In the genomic region with DNA sequence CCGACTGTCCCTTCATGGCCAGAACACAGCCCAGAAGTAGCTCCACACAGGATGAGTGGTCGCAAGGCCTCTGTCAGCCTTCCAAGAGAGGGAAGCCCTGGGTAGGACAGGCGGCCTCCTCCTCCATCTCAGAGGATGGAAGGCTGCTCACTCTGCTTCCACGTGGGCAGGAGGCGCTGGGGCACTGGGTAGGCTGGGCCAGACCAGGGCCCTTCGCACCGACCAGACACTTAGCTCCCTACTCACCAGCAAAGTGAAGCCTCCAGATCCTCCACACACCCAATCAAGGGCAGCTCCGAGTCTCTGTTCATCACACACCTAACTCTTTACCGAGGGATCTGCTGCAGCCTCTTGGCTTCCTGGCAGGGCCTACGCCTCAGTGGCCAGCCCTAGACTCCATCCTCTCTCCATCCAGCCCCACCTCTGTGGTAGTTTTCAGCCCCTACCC, we compare ENCODE assay signal across 19 cellular contexts. TPM values are rescaled to one million over a fixed set of nuclear protein-coding genes. Genes with fewer than 3 reads are reported as not detected.
DNase-seq lines count a peak whose midpoint lies in the region; ATAC-seq and TF ChIP-seq lines count a peak whose summit lies in the region.
"Had no signal": no experiment of that assay in that cellular context is flagged by ENCODE, and none has a peak within 500 bp of the region (broad histone marks: within the 10 kb centered on the region; RNA-seq: fewer than 3 reads in every experiment).

No MANE protein-coding gene starts in this region.

- H3K9me3 Mint-ChIP-seq in WTC11 (no peaks in the 10 kb centered on the region), type B pancreatic cell (no peaks in the 10 kb centered on the region)

- H3K27ac Mint-ChIP-seq in WTC11 = peak overlapping the region; percentile 4; the same call in 1 of the 2 replicates
- H3K27ac Mint-ChIP-seq in type B pancreatic cell = peak overlapping the region; percentile 61

- TF ChIP-seq CTCF in right atrium auricular region (IDR thresholded peaks at IDR 0.05) (no peak), WTC11 (IDR thresholded peaks at IDR 0.05) (no peak), left lung (IDR thresholded peaks at IDR 0.05) (no peak), type B pancreatic cell (conservative IDR thresholded peaks at IDR 0.05) (no peak)

- H3K4me3 ChIP-seq in right atrium auricular region (no peak overlapping the region), left lung (no peak overlapping the region)
- H3K4me3 ChIP-seq: A549, GM12878 had no signal

- H3K27ac ChIP-seq in right atrium auricular region (no peak overlapping the region), left lung (no peak overlapping the region)

- H3K4me1 ChIP-seq in right atrium auricular region (peaks cover 0 to 27% of the 10 kb centered on the region in 2 donors), left lung (peaks cover 7 to 15% of the 10 kb centered on the region in 2 donors)

- POLR2A ChIA-PET in WTC11 (lab: Charles Lee) = no interaction called here

- H3K36me3 ChIP-seq in right atrium auricular region (no peaks in the 10 kb centered on the region), left lung (no peaks in the 10 kb centered on the region)

- ATAC-seq in left ventricle myocardium superior (no peak), WTC11 (no peak), left lung (no peak)
- ATAC-seq: GM12878, PC-3 had no signal

- no peak overlapping the region for H3K4me3 Mint-ChIP-seq in WTC11
- H3K4me3 Mint-ChIP-seq in type B pancreatic cell = no peak overlapping the region

- no peaks in the 10 kb centered on the region for H3K27me3 ChIP-seq in right atrium auricular region
- H3K27me3 ChIP-seq in left lung = no peaks in the 10 kb centered on the region

- DNase-seq in left ventricle myocardium superior (peak; percentile 15), right atrium auricular region (ENCODE audit: low spot score) (no peak), WTC11 (ENCODE audit: low spot score) (no peak), left lung (peak; percentile 24 to 52), type B pancreatic cell (ENCODE audit: extremely low spot score, unreplicated experiment) (no peak), dermis blood vessel endothelial cell (no peak), NCI-H69 (lab: John Stamatoyannopoulos, UW) (no peak)
- DNase-seq in stimulated activated CD4-positive, alpha-beta T cell treated with anti-CD3 and anti-CD28 coated beads, Interleukin-2, amount 100 ng/mL, for 24 hours = no peak
- DNase-seq: Calu3, DMS79, HCEC 1CT, NCI-H146, NCI-H2107, NCI-H226, NCI-H526, PC-3, SHP77 had no signal

- intact Hi-C loops in left ventricle myocardium superior (cut with micrococcal nuclease) = no loop called here
- intact Hi-C loops in left lung (cut with DNase I) = no loop called here

- peaks cover 16% of the 10 kb centered on the region for H3K4me1 Mint-ChIP-seq in WTC11
- H3K4me1 Mint-ChIP-seq in type B pancreatic cell (ENCODE audit: unreplicated experiment) = peaks cover 23% of the 10 kb centered on the region

- H3K27me3 Mint-ChIP-seq in WTC11 (ENCODE audit: low read depth) (no peaks in the 10 kb centered on the region), type B pancreatic cell (peaks cover 3% of the 10 kb centered on the region)

- H3K9me3 ChIP-seq in right atrium auricular region (no peaks in the 10 kb centered on the region), left lung (no peaks in the 10 kb centered on the region)
- H3K9me3 ChIP-seq: A549 had no signal

- CTCF ChIA-PET in WTC11 (lab: Charles Lee) = no interaction called here

- no peaks in the 10 kb centered on the region for H3K36me3 Mint-ChIP-seq in WTC11
- peaks cover 4% of the 10 kb centered on the region for H3K36me3 Mint-ChIP-seq in type B pancreatic cell

TF ChIP-seq in WTC11, 78 proteins besides CTCF, POLR2A, EP300 and RAD21 (continues in another document):
- TF ChIP-seq, protein P1, sequence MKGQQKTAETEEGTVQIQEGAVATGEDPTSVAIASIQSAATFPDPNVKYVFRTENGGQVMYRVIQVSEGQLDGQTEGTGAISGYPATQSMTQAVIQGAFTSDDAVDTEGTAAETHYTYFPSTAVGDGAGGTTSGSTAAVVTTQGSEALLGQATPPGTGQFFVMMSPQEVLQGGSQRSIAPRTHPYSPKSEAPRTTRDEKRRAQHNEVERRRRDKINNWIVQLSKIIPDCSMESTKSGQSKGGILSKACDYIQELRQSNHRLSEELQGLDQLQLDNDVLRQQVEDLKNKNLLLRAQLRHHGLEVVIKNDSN (CRISPR knock-in tag; IDR thresholded peaks at IDR 0.05) = no peak
- TF ChIP-seq, protein P2, sequence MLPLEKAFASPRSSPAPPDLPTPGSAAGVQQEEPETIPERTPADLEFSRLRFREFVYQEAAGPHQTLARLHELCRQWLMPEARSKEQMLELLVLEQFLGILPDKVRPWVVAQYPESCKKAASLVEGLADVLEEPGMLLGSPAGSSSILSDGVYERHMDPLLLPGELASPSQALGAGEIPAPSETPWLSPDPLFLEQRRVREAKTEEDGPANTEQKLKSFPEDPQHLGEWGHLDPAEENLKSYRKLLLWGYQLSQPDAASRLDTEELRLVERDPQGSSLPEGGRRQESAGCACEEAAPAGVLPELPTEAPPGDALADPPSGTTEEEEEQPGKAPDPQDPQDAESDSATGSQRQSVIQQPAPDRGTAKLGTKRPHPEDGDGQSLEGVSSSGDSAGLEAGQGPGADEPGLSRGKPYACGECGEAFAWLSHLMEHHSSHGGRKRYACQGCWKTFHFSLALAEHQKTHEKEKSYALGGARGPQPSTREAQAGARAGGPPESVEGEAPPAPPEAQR (CRISPR knock-in tag; IDR thresholded peaks at IDR 0.05) = no peak
- TF ChIP-seq GABPB1 (CRISPR knock-in tag; IDR thresholded peaks at IDR 0.05) (no peak), FOXP1 (CRISPR knock-in tag; IDR thresholded peaks at IDR 0.05; ENCODE audit: borderline replicate concordance) (no peak), FOXJ3 (CRISPR knock-in tag; IDR thresholded peaks at IDR 0.05; ENCODE audit: borderline replicate concordance) (no peak), ZNF121 (CRISPR knock-in tag; IDR thresholded peaks at IDR 0.05) (no peak), CREB1 (CRISPR knock-in tag; IDR thresholded peaks at IDR 0.05) (no peak), ZNF396 (CRISPR knock-in tag; IDR thresholded peaks at IDR 0.05; ENCODE audit: borderline replicate concordance) (no peak)
- TF ChIP-seq, protein P3, sequence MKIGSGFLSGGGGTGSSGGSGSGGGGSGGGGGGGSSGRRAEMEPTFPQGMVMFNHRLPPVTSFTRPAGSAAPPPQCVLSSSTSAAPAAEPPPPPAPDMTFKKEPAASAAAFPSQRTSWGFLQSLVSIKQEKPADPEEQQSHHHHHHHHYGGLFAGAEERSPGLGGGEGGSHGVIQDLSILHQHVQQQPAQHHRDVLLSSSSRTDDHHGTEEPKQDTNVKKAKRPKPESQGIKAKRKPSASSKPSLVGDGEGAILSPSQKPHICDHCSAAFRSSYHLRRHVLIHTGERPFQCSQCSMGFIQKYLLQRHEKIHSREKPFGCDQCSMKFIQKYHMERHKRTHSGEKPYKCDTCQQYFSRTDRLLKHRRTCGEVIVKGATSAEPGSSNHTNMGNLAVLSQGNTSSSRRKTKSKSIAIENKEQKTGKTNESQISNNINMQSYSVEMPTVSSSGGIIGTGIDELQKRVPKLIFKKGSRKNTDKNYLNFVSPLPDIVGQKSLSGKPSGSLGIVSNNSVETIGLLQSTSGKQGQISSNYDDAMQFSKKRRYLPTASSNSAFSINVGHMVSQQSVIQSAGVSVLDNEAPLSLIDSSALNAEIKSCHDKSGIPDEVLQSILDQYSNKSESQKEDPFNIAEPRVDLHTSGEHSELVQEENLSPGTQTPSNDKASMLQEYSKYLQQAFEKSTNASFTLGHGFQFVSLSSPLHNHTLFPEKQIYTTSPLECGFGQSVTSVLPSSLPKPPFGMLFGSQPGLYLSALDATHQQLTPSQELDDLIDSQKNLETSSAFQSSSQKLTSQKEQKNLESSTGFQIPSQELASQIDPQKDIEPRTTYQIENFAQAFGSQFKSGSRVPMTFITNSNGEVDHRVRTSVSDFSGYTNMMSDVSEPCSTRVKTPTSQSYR (CRISPR knock-in tag; IDR thresholded peaks at IDR 0.05) = no peak
- TF ChIP-seq, protein P4, sequence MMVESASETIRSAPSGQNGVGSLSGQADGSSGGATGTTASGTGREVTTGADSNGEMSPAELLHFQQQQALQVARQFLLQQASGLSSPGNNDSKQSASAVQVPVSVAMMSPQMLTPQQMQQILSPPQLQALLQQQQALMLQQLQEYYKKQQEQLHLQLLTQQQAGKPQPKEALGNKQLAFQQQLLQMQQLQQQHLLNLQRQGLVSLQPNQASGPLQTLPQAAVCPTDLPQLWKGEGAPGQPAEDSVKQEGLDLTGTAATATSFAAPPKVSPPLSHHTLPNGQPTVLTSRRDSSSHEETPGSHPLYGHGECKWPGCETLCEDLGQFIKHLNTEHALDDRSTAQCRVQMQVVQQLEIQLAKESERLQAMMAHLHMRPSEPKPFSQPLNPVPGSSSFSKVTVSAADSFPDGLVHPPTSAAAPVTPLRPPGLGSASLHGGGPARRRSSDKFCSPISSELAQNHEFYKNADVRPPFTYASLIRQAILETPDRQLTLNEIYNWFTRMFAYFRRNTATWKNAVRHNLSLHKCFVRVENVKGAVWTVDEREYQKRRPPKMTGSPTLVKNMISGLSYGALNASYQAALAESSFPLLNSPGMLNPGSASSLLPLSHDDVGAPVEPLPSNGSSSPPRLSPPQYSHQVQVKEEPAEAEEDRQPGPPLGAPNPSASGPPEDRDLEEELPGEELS (CRISPR knock-in tag; IDR thresholded peaks at IDR 0.05) = no peak

RNA-seq across cellular contexts. Expression of a gene that starts 24.3 kb away (rescaled TPM):
- total RNA-seq in left ventricle myocardium superior (23.8 TPM), right atrium auricular region (10 to 100 TPM; 22.9 to 23.3 TPM), WTC11 (2021) (53.0 to 55.0 TPM (median 53.8 TPM) in 3 replicates), left lung (10 to 100 TPM; 48.8 to 64.6 TPM), type B pancreatic cell (ENCODE audit: low replicate concordance) (55.9 and 59.2 TPM in 2 replicates), dermis blood vessel endothelial cell (21.4 and 25.7 TPM in 2 replicates)

Comparison
In these comparisons a context has a peak if more than half of its experiments do, and no peak if none do; other contexts are left out.
1. DNase-seq: peak in left ventricle myocardium superior (single experiment) and left lung (2 of 2); none in right atrium auricular region (single experiment), WTC11 (single experiment), type B pancreatic cell (single experiment), stimulated activated CD4-positive, alpha-beta T cell treated with anti-CD3 and anti-CD28 coated beads, Interleukin-2, amount 100 ng/mL, for 24 hours (0 of 2), dermis blood vessel endothelial cell (single experiment) and NCI-H69 (single experiment).